In the genomic region with DNA sequence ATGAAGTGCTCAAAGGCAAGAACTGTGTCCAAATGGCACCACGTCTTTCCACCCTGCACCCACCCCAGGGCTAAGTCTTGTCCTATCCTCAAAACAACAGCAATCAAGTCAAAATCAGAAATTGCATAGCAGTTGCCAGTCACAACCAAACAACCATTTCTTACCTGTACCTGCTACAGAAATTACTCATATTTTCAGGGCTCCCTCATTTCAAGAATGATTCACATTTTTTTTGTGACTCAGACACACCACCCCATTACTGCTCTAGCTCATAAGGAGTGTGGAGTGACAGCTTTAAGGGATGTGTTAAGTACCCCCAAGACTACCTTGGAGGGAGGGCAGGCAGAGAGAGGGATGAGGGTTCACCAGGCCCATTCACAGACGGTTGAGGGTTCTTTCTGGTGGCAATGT, we compare ENCODE assay signal across 9 cellular contexts.
A peak's percentile ranks its signal among the peaks of the same experiment; 100 is the strongest.
DNase-seq lines count a peak whose midpoint lies in the region; ATAC-seq and TF ChIP-seq lines count a peak whose summit lies in the region.
"Had no signal": no experiment of that assay in that cellular context is flagged by ENCODE, and none has a peak within 500 bp of the region (broad histone marks: within the 10 kb centered on the region; RNA-seq: fewer than 3 reads in every experiment).

No MANE protein-coding gene starts in this region.

- DNase-seq in GM13976 (ENCODE audit: low spot score) (peak; percentile 62), RWPE1 (ENCODE audit: low spot score) (peak; percentile 76), upper lobe of left lung (no peak), heart left ventricle (no peak), NCI-H2196 (lab: John Stamatoyannopoulos, UW; ENCODE audit: unreplicated experiment) (no peak)
- DNase-seq: small intestine had no signal

- TF ChIP-seq EP300 in upper lobe of left lung (IDR thresholded peaks at IDR 0.05), result no peak

- POLR2A ChIA-PET in RWPE1 (lab: Yijun Ruan, JAX; ENCODE audit: low non-redundant PET), result no interaction called here

- H3K27ac ChIP-seq in RWPE1 (no peak overlapping the region), neutrophil (peak overlapping the region; percentile 10), upper lobe of left lung (no peak overlapping the region), heart left ventricle (no peak overlapping the region)

- ATAC-seq in GM21737 (IDR thresholded peaks at IDR 0.05; ENCODE audit: unreplicated experiment), result peak; percentile 67
- no peak for ATAC-seq in upper lobe of left lung (ENCODE audit: low FRiP score in 2 of 2)
- no peak for ATAC-seq in heart left ventricle
- no peak for ATAC-seq in HG03097 (IDR thresholded peaks at IDR 0.05; ENCODE audit: low FRiP score, unreplicated experiment)

- H3K27me3 ChIP-seq in neutrophil, result no peaks in the 10 kb centered on the region
- no peaks in the 10 kb centered on the region for H3K27me3 ChIP-seq in upper lobe of left lung
- no peaks in the 10 kb centered on the region for H3K27me3 ChIP-seq in heart left ventricle

- CTCF ChIA-PET in RWPE1 (lab: Yijun Ruan, JAX), result interaction anchor here (0.6 kb wide), 2 partner anchors 64 to 100 kb away, joined by 3 read pairs; no protein-coding TSS in a partner anchor

- H3K36me3 ChIP-seq in neutrophil, result no peaks in the 10 kb centered on the region
- no peaks in the 10 kb centered on the region for H3K36me3 ChIP-seq in upper lobe of left lung
- no peaks in the 10 kb centered on the region for H3K36me3 ChIP-seq in heart left ventricle

- no peak for TF ChIP-seq CTCF in GM13976 (IDR thresholded peaks at IDR 0.05; ENCODE audit: borderline replicate concordance, control extremely low read depth, extremely low read depth, insufficient read depth, missing control alignments)
- no peak for TF ChIP-seq CTCF in RWPE1 (conservative IDR thresholded peaks at IDR 0.05; ENCODE audit: low read depth)
- TF ChIP-seq CTCF in neutrophil (IDR thresholded peaks at IDR 0.05), result no peak
- no peak for TF ChIP-seq CTCF in upper lobe of left lung (IDR thresholded peaks at IDR 0.05)
- no peak for TF ChIP-seq CTCF in heart left ventricle (IDR thresholded peaks at IDR 0.05)

- TF ChIP-seq POLR2A in upper lobe of left lung (IDR thresholded peaks at IDR 0.05), result no peak
- no peak for TF ChIP-seq POLR2A in heart left ventricle (IDR thresholded peaks at IDR 0.05)

- H3K4me1 ChIP-seq in neutrophil (ENCODE audit: control insufficient read depth in 1 of 2, insufficient read depth in 1 of 2, low read depth in 1 of 2, low read length in 1 of 2) (peaks cover 22 to 32% of the 10 kb centered on the region in 2 experiments), upper lobe of left lung (no peaks in the 10 kb centered on the region), heart left ventricle (peaks cover 0 to 3% (median 0%) of the 10 kb centered on the region in 12 donors)

- in situ Hi-C loops in GM13976 (cut with MboI; ENCODE audit: low sequenced_read_pairs, unreplicated experiment), result no loop called here

- H3K4me3 ChIP-seq in neutrophil (ENCODE audit: low read depth in 1 of 2, low read length in 1 of 2) (no peak overlapping the region), upper lobe of left lung (no peak overlapping the region), heart left ventricle (no peak overlapping the region)

- intact Hi-C loops in heart left ventricle (cut with DNase I), result no loop called here

- H3K9me3 ChIP-seq in neutrophil (no peaks in the 10 kb centered on the region), upper lobe of left lung (no peaks in the 10 kb centered on the region), heart left ventricle (no peaks in the 10 kb centered on the region)

- WGBS in upper lobe of left lung, 2 donors, result 86% methylated on average over 2 of the region's 2 CpGs
- 88 to 93% (median 91%) methylated on average over 2 of the region's 2 CpGs for WGBS in heart left ventricle, 4 donors

Comparison
In these comparisons a context has a peak if more than half of its experiments do, and no peak if none do; other contexts are left out.
1. DNase-seq: peak in GM13976 (single experiment) and RWPE1 (single experiment); none in upper lobe of left lung (0 of 2), heart left ventricle (0 of 5) and NCI-H2196 (single experiment).